8 cellular contexts compared by ENCODE assay signal in the genomic region with DNA sequence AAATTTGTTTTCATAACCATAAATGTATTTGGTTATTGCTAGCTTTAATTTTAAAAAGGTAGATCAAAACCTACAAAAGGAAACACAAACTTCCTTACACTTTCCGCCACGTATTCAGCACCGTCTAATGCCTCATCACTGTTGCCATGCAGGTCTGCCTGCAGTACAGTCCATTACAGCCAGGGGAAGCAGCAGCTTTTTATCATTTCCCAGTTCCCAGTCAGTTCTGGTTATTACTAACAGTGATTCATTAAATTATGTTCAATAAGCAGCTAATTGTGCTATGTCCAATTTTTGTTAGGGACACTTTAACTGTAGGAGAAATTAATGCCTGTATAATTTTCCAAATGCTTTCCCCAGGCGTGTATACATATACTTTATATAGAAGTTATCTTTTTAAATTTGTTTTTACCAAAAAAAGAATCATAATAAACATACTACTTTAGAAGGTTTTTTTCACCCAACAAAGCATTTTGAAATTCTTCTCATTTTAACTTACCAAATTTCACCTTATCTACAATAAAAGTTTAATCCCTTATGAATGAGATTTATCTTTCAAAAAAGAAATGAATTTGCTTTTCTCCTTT.
DNase-seq lines count a peak whose midpoint lies in the region; ATAC-seq lines count a peak whose summit lies in the region.

No MANE protein-coding gene starts in this region.

- POLR2A ChIA-PET in T-cell (lab: Charles Lee), result interaction anchor here in 1 of 2 donors (0.5 kb wide), 1 partner anchor 132 kb away, joined by 3 read pairs; the partner anchor contains the start of gene BMP2K

- H3K27ac Mint-ChIP-seq in T-cell, result no peak overlapping the region

- peak overlapping the region; percentile 64 for H3K27ac ChIP-seq in layer of hippocampus (ENCODE audit: low read depth, low read length)

- H3K27me3 ChIP-seq in layer of hippocampus (ENCODE audit: control insufficient read depth, insufficient read depth, low read length), result no peaks in the 10 kb centered on the region

- no peaks in the 10 kb centered on the region for H3K9me3 Mint-ChIP-seq in T-cell

- no peak overlapping the region for H3K4me3 Mint-ChIP-seq in T-cell

- peak; percentile 97 for ATAC-seq in GM21526 (IDR thresholded peaks at IDR 0.05; ENCODE audit: low FRiP score, unreplicated experiment)
- peak; percentile 86 to 100 (median 95) for ATAC-seq in T-cell (replicated peaks in 1 of 4)

- no peaks in the 10 kb centered on the region for H3K27me3 Mint-ChIP-seq in T-cell

- CTCF ChIA-PET in T-cell (lab: Charles Lee), result interaction anchor here (0.6 to 1.2 kb wide), 10 partner anchors 9 to 218 kb away, joined by 3 to 6 read pairs (median 4); no protein-coding TSS in a partner anchor

- DNase-seq in GM04504 (ENCODE audit: low read depth), result peak; percentile 57
- DNase-seq in HT-29 (ENCODE audit: low spot score), result peak; percentile 81
- peak in 33 of 34 experiments; percentile 9 to 56 (median 29) for DNase-seq in T-cell
- DNase-seq in central memory CD4-positive, alpha-beta T cell, result peak; percentile 30
- DNase-seq in stimulated activated CD4-positive, alpha-beta T cell treated with anti-CD3 and anti-CD28 coated beads, Interleukin-4, amount 100 ng/mL, for 4 hours, result peak; percentile 9 to 50
- DNase-seq in occipital lobe (lab: John Stamatoyannopoulos, UW), result no peak

- no peaks in the 10 kb centered on the region for H3K36me3 Mint-ChIP-seq in T-cell

- H3K4me1 Mint-ChIP-seq in T-cell, result peaks cover 0 to 14% (median 1%) of the 10 kb centered on the region in 3 donors
